ENCODE assay signal across 11 cellular contexts in genomic region chr10:86759073-86759672, GRCh38. TPM values are rescaled to one million over a fixed set of nuclear protein-coding genes. Genes with fewer than 3 reads are reported as not detected.
DNase-seq lines count a peak whose midpoint lies in the region; ATAC-seq and TF ChIP-seq lines count a peak whose summit lies in the region.
"Had no signal": no experiment of that assay in that cellular context is flagged by ENCODE, and none has a peak within 500 bp of the region (broad histone marks: within the 10 kb centered on the region; RNA-seq: fewer than 3 reads in every experiment).

No MANE protein-coding gene starts in this region.

- no peaks in the 10 kb centered on the region for H3K27me3 Mint-ChIP-seq in MCF 10A (ENCODE audit: insufficient read depth, unreplicated experiment)

- H3K9me3 Mint-ChIP-seq in MCF 10A (ENCODE audit: unreplicated experiment): no peaks in the 10 kb centered on the region

- peak overlapping the region; percentile 73 for H3K4me3 ChIP-seq in AG04450 (ENCODE audit: low read depth, low read length)
- H3K4me3 ChIP-seq in HEK293 (ENCODE audit: low read depth, low read length): peak overlapping the region; percentile 14
- H3K4me3 ChIP-seq in mesodermal cell (ENCODE audit: extremely low read depth, insufficient read depth, low read length, poor library complexity, severe bottlenecking): peak overlapping the region; percentile 87

- intact Hi-C loops in MCF 10A (cut with micrococcal nuclease): loop anchor here (5.0 kb wide), 3 partner anchors 38 to 167 kb away; no protein-coding TSS in a partner anchor

- DNase-seq in AG04450 (ENCODE audit: low read depth, low spot score) (no peak), MCF 10A (ENCODE audit: unreplicated experiment) (peak; percentile 11), NCI-H510A treated with DMSO at 0.1 percent for 48 hours (lab: John Stamatoyannopoulos, UW) (no peak), NCI-H226 (no peak), SK-N-DZ (ENCODE audit: low spot score) (no peak)
- DNase-seq: activated CD4-positive, alpha-beta T cell treated with anti-CD3 and anti-CD28 coated beads, Interleukin-2, amount 50 U/mL, for 4 hours; effector memory CD4-positive, alpha-beta T cell; stimulated activated CD4-positive, alpha-beta T cell treated with anti-CD3 and anti-CD28 coated beads, Interleukin-12 subunit alpha, Interleukin-12 subunit beta, amount 100 ng/mL, for 4 hours had no signal

- CTCF ChIA-PET in AG04450 (lab: Charles Lee): interaction anchor here (0.9 to 1.7 kb wide), 2 partner anchors 14 to 26 kb away, joined by 3 to 6 read pairs; no protein-coding TSS in a partner anchor
- CTCF ChIA-PET in HEK293 (lab: Yijun Ruan, JAX): interaction anchor here (0.5 to 0.6 kb wide), 3 partner anchors 15 to 180 kb away, joined by 3 read pairs; no protein-coding TSS in a partner anchor
- CTCF ChIA-PET in MCF 10A (lab: Yijun Ruan, JAX): interaction anchor here (0.6 to 2.5 kb wide), 6 partner anchors 16 to 288 kb away, joined by 3 to 8 read pairs (median 4); no protein-coding TSS in a partner anchor

- H3K36me3 ChIP-seq in HEK293 (ENCODE audit: control insufficient read depth in 2 of 2, insufficient read depth in 1 of 2, low read length in 2 of 2): no peaks in the 10 kb centered on the region; a peak in 1 of 3 replicates
- H3K36me3 ChIP-seq in mesodermal cell (ENCODE audit: control insufficient read depth, insufficient read depth, low read length): peaks cover 31% of the 10 kb centered on the region

- no peak overlapping the region for H3K27ac ChIP-seq in AG04450 (ENCODE audit: low read depth, low read length)
- no peak overlapping the region for H3K27ac ChIP-seq in HEK293 (ENCODE audit: extremely low read depth, low read depth, low read length)
- H3K27ac ChIP-seq in mesodermal cell (ENCODE audit: low read depth, low read length, severe bottlenecking): peak overlapping the region; percentile 37

- BruUV-seq in MCF 10A (replicated peaks; lab: Mats Ljungman, UMichigan): no TSS peak

- peak overlapping the region; percentile 84 for H3K4me3 Mint-ChIP-seq in MCF 10A (ENCODE audit: unreplicated experiment)

- WGBS in mesodermal cell (ENCODE audit: insufficient coverage in 2 of 2), 2 experiments: no CpG with 5 or more reads among the region's 3 CpGs

- H3K9me3 ChIP-seq in AG04450 (ENCODE audit: control insufficient read depth, insufficient read depth, low read length) (no peaks in the 10 kb centered on the region; the same call in 1 of the 2 replicates), HEK293 (ENCODE audit: control insufficient read depth, insufficient read depth, low read depth, low read length) (no peaks in the 10 kb centered on the region), mesodermal cell (ENCODE audit: control insufficient read depth, low read length) (no peaks in the 10 kb centered on the region)

- no peaks in the 10 kb centered on the region for H3K27me3 ChIP-seq in AG04450 (ENCODE audit: control insufficient read depth, insufficient read depth, low read length)

- peak overlapping the region; percentile 84 for H3K27ac Mint-ChIP-seq in MCF 10A (ENCODE audit: low read depth, unreplicated experiment)

- ATAC-seq in HG03175 (IDR thresholded peaks at IDR 0.05; ENCODE audit: unreplicated experiment): no peak

- H3K4me1 ChIP-seq in HEK293 (ENCODE audit: control insufficient read depth, insufficient read depth, low read length): peaks cover 3% of the 10 kb centered on the region; the same call in 1 of the 2 replicates
- peaks cover 4% of the 10 kb centered on the region for H3K4me1 ChIP-seq in mesodermal cell (ENCODE audit: control insufficient read depth, insufficient read depth, low read length, poor library complexity, severe bottlenecking)

- POLR2A ChIA-PET in AG04450 (lab: Yijun Ruan, JAX) (no interaction called here), HEK293 (lab: Yijun Ruan, JAX) (interaction anchor here (0.7 to 2.5 kb wide), 2 partner anchors 47 to 101 kb away, joined by 3 to 8 read pairs; no protein-coding TSS in a partner anchor), MCF 10A (lab: Yijun Ruan, JAX) (interaction anchor here (0.6 to 4.9 kb wide), 8 partner anchors 11 to 292 kb away, joined by 3 to 48 read pairs (median 4); no protein-coding TSS in a partner anchor)

- H3K4me1 Mint-ChIP-seq in MCF 10A (ENCODE audit: insufficient read depth, unreplicated experiment): peaks cover 38% of the 10 kb centered on the region

- no peak for TF ChIP-seq CTCF in AG04450 (IDR thresholded peaks at IDR 0.05; ENCODE audit: low read depth, low read length)
- TF ChIP-seq CTCF in HEK293 (tag by site-specific recombination; IDR thresholded peaks at IDR 0.05): no peak
- TF ChIP-seq CTCF in MCF 10A (IDR thresholded peaks at IDR 0.05; ENCODE audit: unreplicated experiment): no peak

- H3K36me3 Mint-ChIP-seq in MCF 10A (ENCODE audit: insufficient read depth, unreplicated experiment): peaks cover 7% of the 10 kb centered on the region

TF ChIP-seq in HEK293, 187 proteins besides CTCF, POLR2A, EP300 and RAD21 (continues in another document):
- TF ChIP-seq ZNF449 (tag by site-specific recombination; IDR thresholded peaks at IDR 0.05): no peak
- no peak for TF ChIP-seq ZNF169 (tag by site-specific recombination; IDR thresholded peaks at IDR 0.05)
- TF ChIP-seq ZEB2 (tag by site-specific recombination; IDR thresholded peaks at IDR 0.05): no peak
- no peak for TF ChIP-seq ZNF140 (tag by site-specific recombination; IDR thresholded peaks at IDR 0.05)
- TF ChIP-seq SCRT1 (tag by site-specific recombination; IDR thresholded peaks at IDR 0.05; ENCODE audit: borderline replicate concordance): peak; percentile 71; the same call in 1 of the 2 replicates
- TF ChIP-seq SCRT2 (tag by site-specific recombination; IDR thresholded peaks at IDR 0.05): peak; percentile 96
- TF ChIP-seq ZNF266 (tag by site-specific recombination; IDR thresholded peaks at IDR 0.05; ENCODE audit: low read depth): no peak
- TF ChIP-seq PRDM1 (tag by site-specific recombination; IDR thresholded peaks at IDR 0.05): peak; percentile 96
- no peak for TF ChIP-seq ZNF24 (tag by site-specific recombination; IDR thresholded peaks at IDR 0.05)
- peak; percentile 83 for TF ChIP-seq ATF2 (tag by site-specific recombination; IDR thresholded peaks at IDR 0.05; ENCODE audit: low read depth)
- peak; percentile 69 for TF ChIP-seq ZNF629 (tag by site-specific recombination; IDR thresholded peaks at IDR 0.05)
- no peak for TF ChIP-seq ZNF521 (tag by site-specific recombination; IDR thresholded peaks at IDR 0.05)
- no peak for TF ChIP-seq KLF9 (tag by site-specific recombination; IDR thresholded peaks at IDR 0.05; ENCODE audit: low read depth)
- no peak for TF ChIP-seq ZNF202 (tag by site-specific recombination; IDR thresholded peaks at IDR 0.05; ENCODE audit: borderline replicate concordance)
- TF ChIP-seq ZBTB6 (tag by site-specific recombination; IDR thresholded peaks at IDR 0.05): no peak
- no peak for TF ChIP-seq ZNF664 (tag by site-specific recombination; IDR thresholded peaks at IDR 0.05)
- 0 out of 2 replicates have a peak, but pooled peaks have one; percentile 31 for TF ChIP-seq FEZF1 (tag by site-specific recombination; IDR thresholded peaks at IDR 0.05)
- no peak for TF ChIP-seq ZBTB20 (tag by site-specific recombination; IDR thresholded peaks at IDR 0.05)
- TF ChIP-seq SETDB1 (IDR thresholded peaks at IDR 0.05; ENCODE audit: insufficient read length, low read length): no peak

RNA-seq across cellular contexts. Expression of gene BMPR1A, which starts 2.8 kb away (rescaled TPM):
- 32.7 and 41.9 TPM in 2 replicates for polyA plus RNA-seq in AG04450 (2011; rRNA removed)
- polyA minus RNA-seq in AG04450 (2011; rRNA and poly(A)+ RNA removed): 55.8 and 88.5 TPM in 2 replicates
- total RNA-seq in MCF 10A (2022): 27.3 and 34.3 TPM in 2 replicates
- polyA plus RNA-seq in mesodermal cell (2013, experiment 1 of 2): 45.9 TPM
- 44.5 TPM for polyA plus RNA-seq in mesodermal cell (2013, experiment 2 of 2)
- polyA plus RNA-seq in SK-N-DZ (2014; cell fraction: cytosol; rRNA removed): 29.7 and 29.9 TPM in 2 replicates
- polyA plus RNA-seq in SK-N-DZ (2014; cell fraction: nucleus; rRNA removed): 19.5 and 22.7 TPM in 2 replicates

Comparison
In these comparisons a context has a peak if more than half of its experiments do, and no peak if none do; other contexts are left out.
1. H3K4me3 ChIP-seq: peak in every context shown above with its lines; median percentile 87 in mesodermal cell; 73 in AG04450; 14 in HEK293.